In the genomic region with DNA sequence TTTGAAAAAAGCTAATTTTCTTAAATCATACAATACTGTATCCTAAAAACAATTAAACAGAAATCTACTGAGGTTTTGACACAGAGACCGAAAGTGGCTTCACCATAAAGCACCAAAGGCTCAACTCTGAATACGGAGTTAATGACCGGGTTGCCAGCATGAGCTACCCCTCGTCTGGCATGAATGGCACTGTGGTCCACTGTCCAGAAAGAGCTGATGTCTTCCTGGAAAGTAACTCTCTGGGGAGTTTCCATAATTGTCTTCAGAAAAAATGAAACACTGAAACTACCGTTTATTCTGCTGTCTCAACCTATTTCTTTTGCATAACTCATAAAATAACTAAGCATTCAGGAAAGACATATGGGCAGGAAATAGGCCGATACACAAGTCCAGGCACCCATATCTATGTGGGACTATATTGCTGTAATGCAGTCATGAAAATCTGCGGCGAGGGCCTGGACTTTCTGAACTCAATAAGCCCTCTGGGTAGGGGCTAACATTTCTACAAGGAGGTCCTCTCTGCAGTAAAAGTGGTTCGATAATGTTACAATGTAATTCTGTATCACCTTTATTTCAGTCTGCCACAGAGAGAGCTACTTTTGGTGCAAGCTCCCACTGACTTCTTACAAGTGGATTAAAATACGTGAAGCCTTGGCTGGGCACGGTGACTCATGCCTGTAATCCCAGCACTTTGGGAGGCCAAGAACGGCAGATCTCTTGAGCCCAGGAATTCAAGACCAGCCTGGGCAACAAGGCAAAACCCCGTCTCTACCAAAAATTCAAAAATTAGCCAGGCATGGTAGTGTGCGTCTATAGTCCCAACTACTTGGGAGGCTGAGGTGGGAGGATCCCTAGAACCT, we compare ENCODE assay signal across 18 cellular contexts. TPM values are rescaled to one million over a fixed set of nuclear protein-coding genes. Genes with fewer than 3 reads are reported as not detected.
DNase-seq lines count a peak whose midpoint lies in the region; ATAC-seq and TF ChIP-seq lines count a peak whose summit lies in the region.
"Had no signal": no experiment of that assay in that cellular context is flagged by ENCODE, and none has a peak within 500 bp of the region (broad histone marks: within the 10 kb centered on the region; RNA-seq: fewer than 3 reads in every experiment).

No MANE protein-coding gene starts in this region.

- H3K4me3 Mint-ChIP-seq in activated CD4-positive, alpha-beta memory T cell treated with anti-CD3 and anti-CD28 coated beads for 36 hours, result no peak overlapping the region
- no peak overlapping the region for H3K4me3 Mint-ChIP-seq in neural progenitor cell
- H3K4me3 Mint-ChIP-seq: nephron had no signal

- H3K79me2 ChIP-seq in osteoblast (ENCODE audit: insufficient read depth, low read length) (peaks cover 72% of the 10 kb centered on the region), neural progenitor cell (ENCODE audit: low read depth) (no peaks in the 10 kb centered on the region)

- DNase-seq in GM06990 (ENCODE audit: extremely low read depth, insufficient read length), result peak; percentile 19
- DNase-seq in HCEC 1CT, result peak; percentile 14
- DNase-seq in activated CD4-positive, alpha-beta memory T cell treated with anti-CD3 and anti-CD28 coated beads for 36 hours, result peak; percentile 34
- DNase-seq in osteoblast (ENCODE audit: insufficient read length, low spot score, missing footprints), result no peak
- DNase-seq in neural progenitor cell (ENCODE audit: low spot score), result no peak
- no peak for DNase-seq in ovary
- no peak for DNase-seq in lower lobe of right lung
- DNase-seq: effector CD4-positive, alpha-beta T cell; GF-D8; kidney glomerular epithelial cell; NCI-H1436; NCI-H748 treated with DMSO at 0.1 percent for 48 hours; SHP77; small intestine had no signal

- POLR2A ChIA-PET in activated CD4-positive, alpha-beta memory T cell treated with anti-CD3 and anti-CD28 coated beads for 36 hours (lab: Charles Lee), result interaction anchor here (0.6 to 2.1 kb wide), 3 partner anchors 9 to 52 kb away, joined by 3 to 11 read pairs (median 3); partner anchors contain the start of gene ANKH

- CTCF ChIA-PET in activated CD4-positive, alpha-beta memory T cell treated with anti-CD3 and anti-CD28 coated beads for 36 hours (lab: Charles Lee), result interaction anchor here (0.6 to 1.0 kb wide), 3 partner anchors 9 to 184 kb away, joined by 3 to 4 read pairs (median 4); no protein-coding TSS in a partner anchor

- no peak for ATAC-seq in lower lobe of right lung
- ATAC-seq in HG03095 (IDR thresholded peaks at IDR 0.05; ENCODE audit: unreplicated experiment), result no peak

- H3K9ac ChIP-seq in neural progenitor cell, result no peak overlapping the region

- WGBS in ovary, 3 donors, result 81 to 88% (median 85%) methylated on average over 14 of the region's 14 CpGs

- peak overlapping the region; percentile 76 for H3K27ac ChIP-seq in osteoblast (ENCODE audit: low read depth, low read length)
- H3K27ac ChIP-seq in neural progenitor cell, result no peak overlapping the region
- H3K27ac ChIP-seq in ovary, result no peak overlapping the region
- H3K27ac ChIP-seq in lower lobe of right lung, result no peak overlapping the region
- H3K27ac ChIP-seq: VCaP had no signal

- TF ChIP-seq CTCF in GM06990 (IDR thresholded peaks at IDR 0.05; ENCODE audit: insufficient read depth, low read length, poor library complexity, severe bottlenecking), result no peak
- TF ChIP-seq CTCF in osteoblast (IDR thresholded peaks at IDR 0.05; ENCODE audit: extremely low read depth, low read depth, low read length), result no peak
- no peak for TF ChIP-seq CTCF in neural progenitor cell (IDR thresholded peaks at IDR 0.05)
- TF ChIP-seq CTCF in ovary (IDR thresholded peaks at IDR 0.05), result no peak
- TF ChIP-seq CTCF in lower lobe of right lung (IDR thresholded peaks at IDR 0.05), result no peak

- peak overlapping the region; percentile 56 for H3K27ac Mint-ChIP-seq in activated CD4-positive, alpha-beta memory T cell treated with anti-CD3 and anti-CD28 coated beads for 36 hours
- no peak overlapping the region for H3K27ac Mint-ChIP-seq in neural progenitor cell
- H3K27ac Mint-ChIP-seq: nephron had no signal

- H2AFZ ChIP-seq in osteoblast (ENCODE audit: low read length), result peak overlapping the region; percentile 15
- H2AFZ ChIP-seq in neural progenitor cell (replicated peaks), result no peak overlapping the region

- intact Hi-C loops in activated CD4-positive, alpha-beta memory T cell treated with anti-CD3 and anti-CD28 coated beads for 36 hours (cut with micrococcal nuclease), result loop anchor here (10.0 kb wide), 1 partner anchor 224 kb away; no protein-coding TSS in a partner anchor
- intact Hi-C loops in ovary (cut with DNase I) (no loop called here), lower lobe of right lung (cut with DNase I) (no loop called here)

- H3K27me3 ChIP-seq in GM06990 (replicated peaks; ENCODE audit: control insufficient read depth, insufficient read depth, low read length) (no peaks in the 10 kb centered on the region), osteoblast (ENCODE audit: insufficient read depth, low read length) (no peaks in the 10 kb centered on the region), neural progenitor cell (no peaks in the 10 kb centered on the region), ovary (no peaks in the 10 kb centered on the region), lower lobe of right lung (ENCODE audit: low read depth) (no peaks in the 10 kb centered on the region)

- no peaks in the 10 kb centered on the region for H3F3A ChIP-seq in neural progenitor cell (ENCODE audit: low read depth)

- H3K36me3 Mint-ChIP-seq in activated CD4-positive, alpha-beta memory T cell treated with anti-CD3 and anti-CD28 coated beads for 36 hours, result peaks cover 4% of the 10 kb centered on the region
- no peaks in the 10 kb centered on the region for H3K36me3 Mint-ChIP-seq in neural progenitor cell

- H4K20me1 ChIP-seq in osteoblast (ENCODE audit: insufficient read depth, low read length), result no peaks in the 10 kb centered on the region
- H4K20me1 ChIP-seq in neural progenitor cell (ENCODE audit: low read depth), result no peaks in the 10 kb centered on the region

- TF ChIP-seq POLR2A in ovary (IDR thresholded peaks at IDR 0.05), result no peak

- TF ChIP-seq EP300 in ovary (IDR thresholded peaks at IDR 0.05), result no peak

- H3K4me1 ChIP-seq in osteoblast (ENCODE audit: insufficient read depth, low read length) (peaks cover 67% of the 10 kb centered on the region), neural progenitor cell (no peaks in the 10 kb centered on the region), ovary (ENCODE audit: insufficient read depth) (no peaks in the 10 kb centered on the region), lower lobe of right lung (no peaks in the 10 kb centered on the region)

- peak overlapping the region; percentile 33; the same call in 1 of the 2 replicates for H3K4me3 ChIP-seq in GM06990 (replicated peaks; ENCODE audit: low read depth, low read length)
- peak overlapping the region; percentile 35 for H3K4me3 ChIP-seq in osteoblast (ENCODE audit: insufficient read depth, low read length)
- H3K4me3 ChIP-seq in neural progenitor cell, result no peak overlapping the region
- no peak overlapping the region for H3K4me3 ChIP-seq in ovary
- H3K4me3 ChIP-seq in lower lobe of right lung, result no peak overlapping the region

- H3K27me3 Mint-ChIP-seq in activated CD4-positive, alpha-beta memory T cell treated with anti-CD3 and anti-CD28 coated beads for 36 hours, result no peaks in the 10 kb centered on the region
- no peaks in the 10 kb centered on the region for H3K27me3 Mint-ChIP-seq in neural progenitor cell (ENCODE audit: insufficient read depth, low read depth)
- H3K27me3 Mint-ChIP-seq: IgD-negative memory B cell had no signal

- H3K9me3 ChIP-seq in osteoblast (ENCODE audit: low read depth, low read length), result no peaks in the 10 kb centered on the region
- no peaks in the 10 kb centered on the region for H3K9me3 ChIP-seq in neural progenitor cell (ENCODE audit: low read depth)
- no peaks in the 10 kb centered on the region for H3K9me3 ChIP-seq in ovary
- H3K9me3 ChIP-seq in lower lobe of right lung, result no peaks in the 10 kb centered on the region

- peaks cover 59% of the 10 kb centered on the region for H3K4me1 Mint-ChIP-seq in activated CD4-positive, alpha-beta memory T cell treated with anti-CD3 and anti-CD28 coated beads for 36 hours (ENCODE audit: low read depth)
- no peaks in the 10 kb centered on the region for H3K4me1 Mint-ChIP-seq in neural progenitor cell

- H3K36me3 ChIP-seq in GM06990 (ENCODE audit: control insufficient read depth, insufficient read depth, low read length) (no peaks in the 10 kb centered on the region), osteoblast (ENCODE audit: insufficient read depth, low read length) (peaks cover 9% of the 10 kb centered on the region), neural progenitor cell (no peaks in the 10 kb centered on the region), ovary (no peaks in the 10 kb centered on the region), lower lobe of right lung (no peaks in the 10 kb centered on the region)

- H3K4me2 ChIP-seq in osteoblast (ENCODE audit: insufficient read depth, low read length) (peak overlapping the region; percentile 56), neural progenitor cell (no peak overlapping the region)

- no peaks in the 10 kb centered on the region for H3K9me3 Mint-ChIP-seq in activated CD4-positive, alpha-beta memory T cell treated with anti-CD3 and anti-CD28 coated beads for 36 hours
- H3K9me3 Mint-ChIP-seq in neural progenitor cell, result no peaks in the 10 kb centered on the region
- H3K9me3 Mint-ChIP-seq: IgD-negative memory B cell, nephron had no signal

RNA-seq across cellular contexts. Expression of gene ANKH, which starts 52.4 kb away (rescaled TPM):
- total RNA-seq in activated CD4-positive, alpha-beta memory T cell treated with anti-CD3 and anti-CD28 coated beads for 36 hours, result 100 to 1,000 TPM; 123 to 128 TPM
- total RNA-seq in osteoblast, result 125 and 130 TPM in 2 replicates
- total RNA-seq in neural progenitor cell (ENCODE audit: low replicate concordance), result 0.19 TPM in 2 replicates
- total RNA-seq in ovary, result 10 to 100 TPM; 26.1 to 80.7 (median 48.3) TPM
- polyA plus RNA-seq in ovary, result 10 to 100 TPM; 17.2 to 29.2 TPM
- 53.7 TPM for total RNA-seq in lower lobe of right lung

Comparison
In these comparisons a context has a peak if more than half of its experiments do, and no peak if none do; other contexts are left out.
1. DNase-seq: peak in GM06990 (single experiment), HCEC 1CT (single experiment) and activated CD4-positive, alpha-beta memory T cell treated with anti-CD3 and anti-CD28 coated beads for 36 hours (single experiment); none in osteoblast (single experiment), neural progenitor cell (single experiment), ovary (0 of 5) and lower lobe of right lung (single experiment).
2. H3K4me3 ChIP-seq: peak in GM06990 (single experiment) and osteoblast (single experiment); none in neural progenitor cell (single experiment), ovary (single experiment) and lower lobe of right lung (single experiment).
3. RNA of gene ANKH, which starts 52.4 kb away (total RNA-seq): 123 to 128 TPM in activated CD4-positive, alpha-beta memory T cell treated with anti-CD3 and anti-CD28 coated beads for 36 hours, 125 to 130 TPM in osteoblast, 53.7 TPM in lower lobe of right lung (single experiment) and 26.1 to 80.7 TPM in ovary; 0.19 TPM in neural progenitor cell; every median in the first group is over 10 times any median in the second.